In genomic region chr5:175202461-175203065, GRCh38 we compare ENCODE assay signal across 11 cellular contexts.
DNase-seq lines count a peak whose midpoint lies in the region; ATAC-seq and TF ChIP-seq lines count a peak whose summit lies in the region.
"Had no signal": no experiment of that assay in that cellular context is flagged by ENCODE, and none has a peak within 500 bp of the region (broad histone marks: within the 10 kb centered on the region; RNA-seq: fewer than 3 reads in every experiment).

No MANE protein-coding gene starts in this region.

- H4K20me1 ChIP-seq in fibroblast of lung (ENCODE audit: control insufficient read depth, extremely low read depth, insufficient read depth, low read length) = no peaks in the 10 kb centered on the region

- H3K4me1 ChIP-seq in fibroblast of lung (ENCODE audit: control insufficient read depth, extremely low read depth, insufficient read depth, low read length) (peaks cover 6% of the 10 kb centered on the region), body of pancreas (no peaks in the 10 kb centered on the region), lower lobe of right lung (no peaks in the 10 kb centered on the region)

- no peaks in the 10 kb centered on the region for H3K36me3 ChIP-seq in fibroblast of lung (ENCODE audit: control insufficient read depth, insufficient read depth, low read length)
- no peaks in the 10 kb centered on the region for H3K36me3 ChIP-seq in body of pancreas (replicated peaks in 1 of 2; ENCODE audit: insufficient read depth in 1 of 2, low read depth in 2 of 2)
- no peaks in the 10 kb centered on the region for H3K36me3 ChIP-seq in lower lobe of right lung
- H3K36me3 ChIP-seq: cardiac muscle cell had no signal

- DNase-seq in AG09309 (ENCODE audit: low read depth) (peak; percentile 10), HK-2 (ENCODE audit: unreplicated experiment) (peak; percentile 25), NCI-H82 treated with DMSO at 0.1 percent for 48 hours (lab: John Stamatoyannopoulos, UW; ENCODE audit: unreplicated experiment) (peak; percentile 81), fibroblast of lung (ENCODE audit: low read depth in 2 of 2) (peak; percentile 59 to 82), GM03348 (ENCODE audit: low spot score) (no peak), body of pancreas (no peak), lower lobe of right lung (no peak)
- DNase-seq: SHP77 treated with DMSO at 0.1 percent for 48 hours had no signal

- no peak overlapping the region for H3K4me3 ChIP-seq in AG09309 (ENCODE audit: control insufficient read depth, low read depth, low read length)
- H3K4me3 ChIP-seq in fibroblast of lung (replicated peaks in 1 of 4; ENCODE audit: control extremely low read depth in 1 of 4, insufficient read depth in 1 of 4, low read depth in 3 of 4, low read length in 4 of 4) = no peak overlapping the region
- H3K4me3 ChIP-seq in body of pancreas = no peak overlapping the region
- H3K4me3 ChIP-seq in lower lobe of right lung = no peak overlapping the region
- H3K4me3 ChIP-seq: cardiac muscle cell had no signal

- H3K9ac ChIP-seq in fibroblast of lung (ENCODE audit: insufficient read depth, low read length) = no peak overlapping the region

- no peaks in the 10 kb centered on the region for H3K79me2 ChIP-seq in fibroblast of lung (ENCODE audit: control insufficient read depth, insufficient read depth, low read length)

- no peak for TF ChIP-seq CTCF in AG09309 (IDR thresholded peaks at IDR 0.05; ENCODE audit: control insufficient read depth, insufficient read depth, low read depth, low read length, missing control alignments)
- TF ChIP-seq CTCF in fibroblast of lung (conservative IDR thresholded peaks at IDR 0.05 in 1 of 2, IDR thresholded peaks at IDR 0.05 in 1 of 2; ENCODE audit: low read depth in 1 of 2, low read length in 2 of 2) = no peak
- TF ChIP-seq CTCF in body of pancreas (IDR thresholded peaks at IDR 0.05) = no peak
- TF ChIP-seq CTCF in lower lobe of right lung (IDR thresholded peaks at IDR 0.05) = no peak

- no peaks in the 10 kb centered on the region for H3K27me3 ChIP-seq in fibroblast of lung (ENCODE audit: control insufficient read depth, insufficient read depth, low read length)
- no peaks in the 10 kb centered on the region for H3K27me3 ChIP-seq in body of pancreas
- H3K27me3 ChIP-seq in lower lobe of right lung (ENCODE audit: low read depth) = no peaks in the 10 kb centered on the region
- H3K27me3 ChIP-seq: cardiac muscle cell had no signal

- H3K27ac ChIP-seq in fibroblast of lung (ENCODE audit: insufficient read depth, low read length) (no peak overlapping the region), body of pancreas (no peak overlapping the region), lower lobe of right lung (no peak overlapping the region)
- H3K27ac ChIP-seq: C4-2B, cardiac muscle cell had no signal

- ATAC-seq in GM19467 (IDR thresholded peaks at IDR 0.05; ENCODE audit: unreplicated experiment) (no peak), body of pancreas (no peak), lower lobe of right lung (no peak)

- H2AFZ ChIP-seq in fibroblast of lung (ENCODE audit: low read length) = no peak overlapping the region

- H3K9me3 ChIP-seq in fibroblast of lung (ENCODE audit: control insufficient read depth, insufficient read depth, low read depth, low read length) (no peaks in the 10 kb centered on the region), body of pancreas (no peaks in the 10 kb centered on the region), lower lobe of right lung (no peaks in the 10 kb centered on the region)

- peak overlapping the region; percentile 25 for H3K4me2 ChIP-seq in fibroblast of lung (ENCODE audit: extremely low read depth, insufficient read depth, low read length)

- WGBS in body of pancreas, 2 donors = 34 to 47% methylated on average over 4 of the region's 4 CpGs

- TF ChIP-seq POLR2A in body of pancreas (IDR thresholded peaks at IDR 0.05) = no peak

- intact Hi-C loops in body of pancreas (cut with DNase I) (no loop called here), lower lobe of right lung (cut with DNase I) (no loop called here)

Comparison
In these comparisons a context has a peak if more than half of its experiments do, and no peak if none do; other contexts are left out.
1. DNase-seq: peak in AG09309 (single experiment), HK-2 (single experiment), NCI-H82 treated with DMSO at 0.1 percent for 48 hours (single experiment) and fibroblast of lung (2 of 2); none in GM03348 (single experiment), body of pancreas (0 of 4) and lower lobe of right lung (single experiment).